Comparison of ENCODE assay signal across 1 cellular context in the genomic region with DNA sequence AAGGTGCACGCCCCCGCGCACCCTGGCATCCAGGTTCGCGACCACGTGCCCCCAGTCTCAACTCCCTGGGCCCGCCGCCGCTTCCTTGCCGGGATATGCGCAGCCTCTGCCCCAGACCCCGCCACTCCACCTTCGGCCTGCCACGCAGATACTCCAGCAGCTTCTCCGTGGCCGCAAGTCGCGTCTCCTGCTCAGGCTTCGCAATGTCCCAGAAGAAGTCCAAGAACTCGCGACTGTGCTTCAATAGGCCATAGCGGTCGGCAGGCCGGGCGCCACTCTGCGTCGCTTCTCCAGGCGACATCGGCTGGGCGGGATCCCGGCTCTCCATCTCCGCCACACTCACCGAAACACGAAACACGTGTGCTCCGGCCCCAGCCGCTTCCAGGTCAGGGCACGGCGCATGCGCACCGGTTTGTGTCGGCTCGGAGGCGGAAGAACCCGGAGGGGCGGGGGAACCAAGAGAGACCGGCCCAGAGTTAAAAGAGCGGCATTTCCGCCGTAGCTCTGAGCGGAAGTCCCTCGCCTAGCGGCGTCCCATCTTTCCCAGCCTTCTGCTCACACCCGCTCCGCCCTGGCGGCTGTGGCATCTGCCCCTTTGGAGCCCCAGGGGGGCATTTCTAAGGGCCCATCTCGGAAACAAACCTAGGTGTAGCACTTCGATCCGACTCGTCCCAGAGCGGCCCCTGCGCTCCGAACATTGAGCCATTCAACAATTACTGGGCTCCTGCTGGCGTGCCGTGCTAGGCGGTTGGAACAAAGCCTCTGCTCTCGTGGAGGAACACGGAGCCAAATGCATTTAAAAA.
A peak's percentile ranks its signal among the peaks of the same experiment; 100 is the strongest.
TF ChIP-seq lines count a peak whose summit lies in the region.

A gene with protein sequence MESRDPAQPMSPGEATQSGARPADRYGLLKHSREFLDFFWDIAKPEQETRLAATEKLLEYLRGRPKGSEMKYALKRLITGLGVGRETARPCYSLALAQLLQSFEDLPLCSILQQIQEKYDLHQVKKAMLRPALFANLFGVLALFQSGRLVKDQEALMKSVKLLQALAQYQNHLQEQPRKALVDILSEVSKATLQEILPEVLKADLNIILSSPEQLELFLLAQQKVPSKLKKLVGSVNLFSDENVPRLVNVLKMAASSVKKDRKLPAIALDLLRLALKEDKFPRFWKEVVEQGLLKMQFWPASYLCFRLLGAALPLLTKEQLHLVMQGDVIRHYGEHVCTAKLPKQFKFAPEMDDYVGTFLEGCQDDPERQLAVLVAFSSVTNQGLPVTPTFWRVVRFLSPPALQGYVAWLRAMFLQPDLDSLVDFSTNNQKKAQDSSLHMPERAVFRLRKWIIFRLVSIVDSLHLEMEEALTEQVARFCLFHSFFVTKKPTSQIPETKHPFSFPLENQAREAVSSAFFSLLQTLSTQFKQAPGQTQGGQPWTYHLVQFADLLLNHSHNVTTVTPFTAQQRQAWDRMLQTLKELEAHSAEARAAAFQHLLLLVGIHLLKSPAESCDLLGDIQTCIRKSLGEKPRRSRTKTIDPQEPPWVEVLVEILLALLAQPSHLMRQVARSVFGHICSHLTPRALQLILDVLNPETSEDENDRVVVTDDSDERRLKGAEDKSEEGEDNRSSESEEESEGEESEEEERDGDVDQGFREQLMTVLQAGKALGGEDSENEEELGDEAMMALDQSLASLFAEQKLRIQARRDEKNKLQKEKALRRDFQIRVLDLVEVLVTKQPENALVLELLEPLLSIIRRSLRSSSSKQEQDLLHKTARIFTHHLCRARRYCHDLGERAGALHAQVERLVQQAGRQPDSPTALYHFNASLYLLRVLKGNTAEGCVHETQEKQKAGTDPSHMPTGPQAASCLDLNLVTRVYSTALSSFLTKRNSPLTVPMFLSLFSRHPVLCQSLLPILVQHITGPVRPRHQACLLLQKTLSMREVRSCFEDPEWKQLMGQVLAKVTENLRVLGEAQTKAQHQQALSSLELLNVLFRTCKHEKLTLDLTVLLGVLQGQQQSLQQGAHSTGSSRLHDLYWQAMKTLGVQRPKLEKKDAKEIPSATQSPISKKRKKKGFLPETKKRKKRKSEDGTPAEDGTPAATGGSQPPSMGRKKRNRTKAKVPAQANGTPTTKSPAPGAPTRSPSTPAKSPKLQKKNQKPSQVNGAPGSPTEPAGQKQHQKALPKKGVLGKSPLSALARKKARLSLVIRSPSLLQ (N-terminal part only) (minus strand): TSS at position 388 of the 803 bp plus-strand sequence. CDS start 60 bp downstream, at position 328.

TF ChIP-seq in HepG2, 621 proteins besides CTCF, POLR2A, EP300 and RAD21 (continued from another document and continues in another):
- TF ChIP-seq, protein P1, sequence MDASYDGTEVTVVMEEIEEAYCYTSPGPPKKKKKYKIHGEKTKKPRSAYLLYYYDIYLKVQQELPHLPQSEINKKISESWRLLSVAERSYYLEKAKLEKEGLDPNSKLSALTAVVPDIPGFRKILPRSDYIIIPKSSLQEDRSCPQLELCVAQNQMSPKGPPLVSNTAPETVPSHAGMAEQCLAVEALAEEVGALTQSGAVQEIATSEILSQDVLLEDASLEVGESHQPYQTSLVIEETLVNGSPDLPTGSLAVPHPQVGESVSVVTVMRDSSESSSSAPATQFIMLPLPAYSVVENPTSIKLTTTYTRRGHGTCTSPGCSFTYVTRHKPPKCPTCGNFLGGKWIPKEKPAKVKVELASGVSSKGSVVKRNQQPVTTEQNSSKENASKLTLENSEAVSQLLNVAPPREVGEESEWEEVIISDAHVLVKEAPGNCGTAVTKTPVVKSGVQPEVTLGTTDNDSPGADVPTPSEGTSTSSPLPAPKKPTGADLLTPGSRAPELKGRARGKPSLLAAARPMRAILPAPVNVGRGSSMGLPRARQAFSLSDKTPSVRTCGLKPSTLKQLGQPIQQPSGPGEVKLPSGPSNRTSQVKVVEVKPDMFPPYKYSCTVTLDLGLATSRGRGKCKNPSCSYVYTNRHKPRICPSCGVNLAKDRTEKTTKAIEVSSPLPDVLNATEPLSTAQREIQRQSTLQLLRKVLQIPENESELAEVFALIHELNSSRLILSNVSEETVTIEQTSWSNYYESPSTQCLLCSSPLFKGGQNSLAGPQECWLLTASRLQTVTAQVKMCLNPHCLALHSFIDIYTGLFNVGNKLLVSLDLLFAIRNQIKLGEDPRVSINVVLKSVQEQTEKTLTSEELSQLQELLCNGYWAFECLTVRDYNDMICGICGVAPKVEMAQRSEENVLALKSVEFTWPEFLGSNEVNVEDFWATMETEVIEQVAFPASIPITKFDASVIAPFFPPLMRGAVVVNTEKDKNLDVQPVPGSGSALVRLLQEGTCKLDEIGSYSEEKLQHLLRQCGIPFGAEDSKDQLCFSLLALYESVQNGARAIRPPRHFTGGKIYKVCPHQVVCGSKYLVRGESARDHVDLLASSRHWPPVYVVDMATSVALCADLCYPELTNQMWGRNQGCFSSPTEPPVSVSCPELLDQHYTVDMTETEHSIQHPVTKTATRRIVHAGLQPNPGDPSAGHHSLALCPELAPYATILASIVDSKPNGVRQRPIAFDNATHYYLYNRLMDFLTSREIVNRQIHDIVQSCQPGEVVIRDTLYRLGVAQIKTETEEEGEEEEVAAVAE (CRISPR knock-in tag; IDR thresholded peaks at IDR 0.05; ENCODE audit: borderline replicate concordance): no peak
- TF ChIP-seq PTBP1 (IDR thresholded peaks at IDR 0.05; ENCODE audit: low read depth, low read length, poor library complexity, severe bottlenecking) (no peak), RFX3 (CRISPR knock-in tag; IDR thresholded peaks at IDR 0.05) (no peak), SNAI1 (CRISPR knock-in tag; IDR thresholded peaks at IDR 0.05; ENCODE audit: borderline replicate concordance) (peak; percentile 85; the same call in 1 of the 2 replicates), RCOR2 (CRISPR knock-in tag; IDR thresholded peaks at IDR 0.05) (no peak), RORA (CRISPR knock-in tag; IDR thresholded peaks at IDR 0.05) (no peak), BRCA1 (CRISPR knock-in tag; IDR thresholded peaks at IDR 0.05) (peak; percentile 79; the same call in 1 of the 2 replicates), KLF12 (CRISPR knock-in tag; IDR thresholded peaks at IDR 0.05; ENCODE audit: borderline replicate concordance) (no peak; the same call in 1 of the 2 replicates), SPEN (CRISPR knock-in tag; IDR thresholded peaks at IDR 0.05; ENCODE audit: low read depth) (peak; percentile 67), U2AF1 (optimal IDR thresholded peaks at IDR 0.05; ENCODE audit: low read depth, low read length) (no peak), TMF1 (CRISPR knock-in tag; IDR thresholded peaks at IDR 0.05; ENCODE audit: low read depth) (peak; percentile 50; the same call in 1 of the 2 replicates)
- TF ChIP-seq, protein P2, sequence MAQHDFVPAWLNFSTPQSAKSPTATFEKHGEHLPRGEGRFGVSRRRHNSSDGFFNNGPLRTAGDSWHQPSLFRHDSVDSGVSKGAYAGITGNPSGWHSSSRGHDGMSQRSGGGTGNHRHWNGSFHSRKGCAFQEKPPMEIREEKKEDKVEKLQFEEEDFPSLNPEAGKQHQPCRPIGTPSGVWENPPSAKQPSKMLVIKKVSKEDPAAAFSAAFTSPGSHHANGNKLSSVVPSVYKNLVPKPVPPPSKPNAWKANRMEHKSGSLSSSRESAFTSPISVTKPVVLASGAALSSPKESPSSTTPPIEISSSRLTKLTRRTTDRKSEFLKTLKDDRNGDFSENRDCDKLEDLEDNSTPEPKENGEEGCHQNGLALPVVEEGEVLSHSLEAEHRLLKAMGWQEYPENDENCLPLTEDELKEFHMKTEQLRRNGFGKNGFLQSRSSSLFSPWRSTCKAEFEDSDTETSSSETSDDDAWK (CRISPR knock-in tag; IDR thresholded peaks at IDR 0.05): no peak
- TF ChIP-seq, protein P3, sequence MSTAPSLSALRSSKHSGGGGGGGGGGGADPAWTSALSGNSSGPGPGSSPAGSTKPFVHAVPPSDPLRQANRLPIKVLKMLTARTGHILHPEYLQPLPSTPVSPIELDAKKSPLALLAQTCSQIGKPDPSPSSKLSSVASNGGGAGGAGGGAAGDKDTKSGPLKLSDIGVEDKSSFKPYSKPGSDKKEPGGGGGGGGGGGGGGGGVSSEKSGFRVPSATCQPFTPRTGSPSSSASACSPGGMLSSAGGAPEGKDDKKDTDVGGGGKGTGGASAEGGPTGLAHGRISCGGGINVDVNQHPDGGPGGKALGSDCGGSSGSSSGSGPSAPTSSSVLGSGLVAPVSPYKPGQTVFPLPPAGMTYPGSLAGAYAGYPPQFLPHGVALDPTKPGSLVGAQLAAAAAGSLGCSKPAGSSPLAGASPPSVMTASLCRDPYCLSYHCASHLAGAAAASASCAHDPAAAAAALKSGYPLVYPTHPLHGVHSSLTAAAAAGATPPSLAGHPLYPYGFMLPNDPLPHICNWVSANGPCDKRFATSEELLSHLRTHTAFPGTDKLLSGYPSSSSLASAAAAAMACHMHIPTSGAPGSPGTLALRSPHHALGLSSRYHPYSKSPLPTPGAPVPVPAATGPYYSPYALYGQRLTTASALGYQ (CRISPR knock-in tag; IDR thresholded peaks at IDR 0.05): 0 out of 2 replicates have a peak, but pooled peaks have one; percentile 31
- TF ChIP-seq, protein P4, sequence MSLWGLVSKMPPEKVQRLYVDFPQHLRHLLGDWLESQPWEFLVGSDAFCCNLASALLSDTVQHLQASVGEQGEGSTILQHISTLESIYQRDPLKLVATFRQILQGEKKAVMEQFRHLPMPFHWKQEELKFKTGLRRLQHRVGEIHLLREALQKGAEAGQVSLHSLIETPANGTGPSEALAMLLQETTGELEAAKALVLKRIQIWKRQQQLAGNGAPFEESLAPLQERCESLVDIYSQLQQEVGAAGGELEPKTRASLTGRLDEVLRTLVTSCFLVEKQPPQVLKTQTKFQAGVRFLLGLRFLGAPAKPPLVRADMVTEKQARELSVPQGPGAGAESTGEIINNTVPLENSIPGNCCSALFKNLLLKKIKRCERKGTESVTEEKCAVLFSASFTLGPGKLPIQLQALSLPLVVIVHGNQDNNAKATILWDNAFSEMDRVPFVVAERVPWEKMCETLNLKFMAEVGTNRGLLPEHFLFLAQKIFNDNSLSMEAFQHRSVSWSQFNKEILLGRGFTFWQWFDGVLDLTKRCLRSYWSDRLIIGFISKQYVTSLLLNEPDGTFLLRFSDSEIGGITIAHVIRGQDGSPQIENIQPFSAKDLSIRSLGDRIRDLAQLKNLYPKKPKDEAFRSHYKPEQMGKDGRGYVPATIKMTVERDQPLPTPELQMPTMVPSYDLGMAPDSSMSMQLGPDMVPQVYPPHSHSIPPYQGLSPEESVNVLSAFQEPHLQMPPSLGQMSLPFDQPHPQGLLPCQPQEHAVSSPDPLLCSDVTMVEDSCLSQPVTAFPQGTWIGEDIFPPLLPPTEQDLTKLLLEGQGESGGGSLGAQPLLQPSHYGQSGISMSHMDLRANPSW (CRISPR knock-in tag; IDR thresholded peaks at IDR 0.05; ENCODE audit: borderline replicate concordance): peak; percentile 77; the same call in 1 of the 2 replicates
- TF ChIP-seq, protein P5, sequence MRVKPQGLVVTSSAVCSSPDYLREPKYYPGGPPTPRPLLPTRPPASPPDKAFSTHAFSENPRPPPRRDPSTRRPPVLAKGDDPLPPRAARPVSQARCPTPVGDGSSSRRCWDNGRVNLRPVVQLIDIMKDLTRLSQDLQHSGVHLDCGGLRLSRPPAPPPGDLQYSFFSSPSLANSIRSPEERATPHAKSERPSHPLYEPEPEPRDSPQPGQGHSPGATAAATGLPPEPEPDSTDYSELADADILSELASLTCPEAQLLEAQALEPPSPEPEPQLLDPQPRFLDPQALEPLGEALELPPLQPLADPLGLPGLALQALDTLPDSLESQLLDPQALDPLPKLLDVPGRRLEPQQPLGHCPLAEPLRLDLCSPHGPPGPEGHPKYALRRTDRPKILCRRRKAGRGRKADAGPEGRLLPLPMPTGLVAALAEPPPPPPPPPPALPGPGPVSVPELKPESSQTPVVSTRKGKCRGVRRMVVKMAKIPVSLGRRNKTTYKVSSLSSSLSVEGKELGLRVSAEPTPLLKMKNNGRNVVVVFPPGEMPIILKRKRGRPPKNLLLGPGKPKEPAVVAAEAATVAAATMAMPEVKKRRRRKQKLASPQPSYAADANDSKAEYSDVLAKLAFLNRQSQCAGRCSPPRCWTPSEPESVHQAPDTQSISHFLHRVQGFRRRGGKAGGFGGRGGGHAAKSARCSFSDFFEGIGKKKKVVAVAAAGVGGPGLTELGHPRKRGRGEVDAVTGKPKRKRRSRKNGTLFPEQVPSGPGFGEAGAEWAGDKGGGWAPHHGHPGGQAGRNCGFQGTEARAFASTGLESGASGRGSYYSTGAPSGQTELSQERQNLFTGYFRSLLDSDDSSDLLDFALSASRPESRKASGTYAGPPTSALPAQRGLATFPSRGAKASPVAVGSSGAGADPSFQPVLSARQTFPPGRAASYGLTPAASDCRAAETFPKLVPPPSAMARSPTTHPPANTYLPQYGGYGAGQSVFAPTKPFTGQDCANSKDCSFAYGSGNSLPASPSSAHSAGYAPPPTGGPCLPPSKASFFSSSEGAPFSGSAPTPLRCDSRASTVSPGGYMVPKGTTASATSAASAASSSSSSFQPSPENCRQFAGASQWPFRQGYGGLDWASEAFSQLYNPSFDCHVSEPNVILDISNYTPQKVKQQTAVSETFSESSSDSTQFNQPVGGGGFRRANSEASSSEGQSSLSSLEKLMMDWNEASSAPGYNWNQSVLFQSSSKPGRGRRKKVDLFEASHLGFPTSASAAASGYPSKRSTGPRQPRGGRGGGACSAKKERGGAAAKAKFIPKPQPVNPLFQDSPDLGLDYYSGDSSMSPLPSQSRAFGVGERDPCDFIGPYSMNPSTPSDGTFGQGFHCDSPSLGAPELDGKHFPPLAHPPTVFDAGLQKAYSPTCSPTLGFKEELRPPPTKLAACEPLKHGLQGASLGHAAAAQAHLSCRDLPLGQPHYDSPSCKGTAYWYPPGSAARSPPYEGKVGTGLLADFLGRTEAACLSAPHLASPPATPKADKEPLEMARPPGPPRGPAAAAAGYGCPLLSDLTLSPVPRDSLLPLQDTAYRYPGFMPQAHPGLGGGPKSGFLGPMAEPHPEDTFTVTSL (CRISPR knock-in tag; IDR thresholded peaks at IDR 0.05; ENCODE audit: borderline replicate concordance): peak; percentile 14
- TF ChIP-seq, protein P6, sequence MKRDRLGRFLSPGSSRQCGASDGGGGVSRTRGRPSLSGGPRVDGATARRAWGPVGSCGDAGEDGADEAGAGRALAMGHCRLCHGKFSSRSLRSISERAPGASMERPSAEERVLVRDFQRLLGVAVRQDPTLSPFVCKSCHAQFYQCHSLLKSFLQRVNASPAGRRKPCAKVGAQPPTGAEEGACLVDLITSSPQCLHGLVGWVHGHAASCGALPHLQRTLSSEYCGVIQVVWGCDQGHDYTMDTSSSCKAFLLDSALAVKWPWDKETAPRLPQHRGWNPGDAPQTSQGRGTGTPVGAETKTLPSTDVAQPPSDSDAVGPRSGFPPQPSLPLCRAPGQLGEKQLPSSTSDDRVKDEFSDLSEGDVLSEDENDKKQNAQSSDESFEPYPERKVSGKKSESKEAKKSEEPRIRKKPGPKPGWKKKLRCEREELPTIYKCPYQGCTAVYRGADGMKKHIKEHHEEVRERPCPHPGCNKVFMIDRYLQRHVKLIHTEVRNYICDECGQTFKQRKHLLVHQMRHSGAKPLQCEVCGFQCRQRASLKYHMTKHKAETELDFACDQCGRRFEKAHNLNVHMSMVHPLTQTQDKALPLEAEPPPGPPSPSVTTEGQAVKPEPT (CRISPR knock-in tag; IDR thresholded peaks at IDR 0.05; ENCODE audit: low read depth): 0 out of 2 replicates have a peak, but pooled peaks have one; percentile 65
- TF ChIP-seq, protein P7, sequence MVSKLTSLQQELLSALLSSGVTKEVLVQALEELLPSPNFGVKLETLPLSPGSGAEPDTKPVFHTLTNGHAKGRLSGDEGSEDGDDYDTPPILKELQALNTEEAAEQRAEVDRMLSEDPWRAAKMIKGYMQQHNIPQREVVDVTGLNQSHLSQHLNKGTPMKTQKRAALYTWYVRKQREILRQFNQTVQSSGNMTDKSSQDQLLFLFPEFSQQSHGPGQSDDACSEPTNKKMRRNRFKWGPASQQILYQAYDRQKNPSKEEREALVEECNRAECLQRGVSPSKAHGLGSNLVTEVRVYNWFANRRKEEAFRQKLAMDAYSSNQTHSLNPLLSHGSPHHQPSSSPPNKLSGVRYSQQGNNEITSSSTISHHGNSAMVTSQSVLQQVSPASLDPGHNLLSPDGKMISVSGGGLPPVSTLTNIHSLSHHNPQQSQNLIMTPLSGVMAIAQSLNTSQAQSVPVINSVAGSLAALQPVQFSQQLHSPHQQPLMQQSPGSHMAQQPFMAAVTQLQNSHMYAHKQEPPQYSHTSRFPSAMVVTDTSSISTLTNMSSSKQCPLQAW (CRISPR knock-in tag; IDR thresholded peaks at IDR 0.05): no peak
